In genomic region chr19:46995492-46995891, GRCh38 we compare ENCODE assay signal across 28 cellular contexts. TPM values are rescaled to one million over a fixed set of nuclear protein-coding genes. Genes with fewer than 3 reads are reported as not detected.
"Had no signal": no experiment of that assay in that cellular context is flagged by ENCODE, and none has a peak within 500 bp of the region (broad histone marks: within the 10 kb centered on the region; RNA-seq: fewer than 3 reads in every experiment).

No MANE protein-coding gene starts in this region.

- H3K27ac ChIP-seq: brain microvascular endothelial cell, cardiac muscle cell, KMS-11, SJCRH30, VCaP had no signal

- H3K36me3 Mint-ChIP-seq: activated naive CD8-positive, alpha-beta T cell had no signal

- H3K9me3 Mint-ChIP-seq: activated CD4-positive, alpha-beta memory T cell treated with anti-CD3 and anti-CD28 coated beads, Interleukin-2, amount 10 ng/mL, durations not matched to agents 7 days and 5 days; activated naive CD4-positive, alpha-beta T cell treated with anti-CD3 and anti-CD28 coated beads for 36 hours; activated T-helper 17 cell treated with anti-CD3 and anti-CD28 coated beads, Interleukin-2, amount 50 U/mL, for 72 hours; IgD-negative memory B cell had no signal

- H3K4me1 ChIP-seq: SJCRH30 had no signal

- H3K27ac Mint-ChIP-seq: activated CD4-positive, alpha-beta memory T cell treated with anti-CD3 and anti-CD28 coated beads, Interleukin-2, amount 10 ng/mL, durations not matched to agents 7 days and 5 days; activated naive CD4-positive, alpha-beta T cell treated with anti-CD3 and anti-CD28 coated beads for 36 hours; activated naive CD8-positive, alpha-beta T cell; activated T-helper 17 cell treated with anti-CD3 and anti-CD28 coated beads, Interleukin-2, amount 50 U/mL, for 72 hours had no signal

- H3K4me2 ChIP-seq: KMS-11, SK-N-SH had no signal

- H3K9ac ChIP-seq: KMS-11, SK-N-SH had no signal

- H3K9me3 ChIP-seq: SJCRH30, SK-N-SH had no signal

- DNase-seq: activated CD4-positive, alpha-beta memory T cell treated with anti-CD3 and anti-CD28 coated beads, Interleukin-2, amount 10 ng/mL, durations not matched to agents 7 days and 5 days; activated CD4-positive, alpha-beta T cell treated with anti-CD3 and anti-CD28 coated beads, Interleukin-2, amount 50 U/mL, for 1 hour; activated CD4-positive, CD25-positive, alpha-beta regulatory T cell; activated gamma-delta T cell; activated naive CD4-positive, alpha-beta T cell treated with anti-CD3 and anti-CD28 coated beads for 36 hours; activated T-cell treated with anti-CD3 and anti-CD28 coated beads for 4 hours; activated T-cell treated with anti-CD3 and anti-CD28 coated beads, Interleukin-2, amount 50 U/mL, for 48 hours; amygdala; brain microvascular endothelial cell; cerebellar nuclear complex; MV-4-11; NCI-H1105 treated with DMSO at 0.1 percent for 48 hours; NCI-H1436 treated with DMSO at 0.1 percent for 48 hours; NCI-H187; NCI-H2081 treated with DMSO at 0.1 percent for 48 hours; NCI-H446; NCI-H526; NCI-H774; PC-3; SJCRH30; SK-N-SH; T-helper 1 cell had no signal

- H3K27me3 Mint-ChIP-seq: activated CD4-positive, alpha-beta memory T cell treated with anti-CD3 and anti-CD28 coated beads, Interleukin-2, amount 10 ng/mL, durations not matched to agents 7 days and 5 days; activated naive CD8-positive, alpha-beta T cell; activated T-helper 17 cell treated with anti-CD3 and anti-CD28 coated beads, Interleukin-2, amount 50 U/mL, for 72 hours; IgD-negative memory B cell had no signal

- H3K27me3 ChIP-seq: brain microvascular endothelial cell, cardiac muscle cell, SJCRH30 had no signal

- H3K4me3 ChIP-seq: cardiac muscle cell, SJCRH30 had no signal

- H3K4me3 Mint-ChIP-seq: activated CD4-positive, alpha-beta memory T cell treated with anti-CD3 and anti-CD28 coated beads, Interleukin-2, amount 10 ng/mL, durations not matched to agents 7 days and 5 days; activated naive CD4-positive, alpha-beta T cell treated with anti-CD3 and anti-CD28 coated beads for 36 hours; activated naive CD8-positive, alpha-beta T cell; activated T-helper 17 cell treated with anti-CD3 and anti-CD28 coated beads, Interleukin-2, amount 50 U/mL, for 72 hours; IgD-negative memory B cell had no signal

RNA-seq across cellular contexts. Expression of gene NPAS1, which starts 24.1 kb away (rescaled TPM):
- total RNA-seq: SJCRH30 had no signal
